Comparison of ENCODE assay signal across 12 cellular contexts in the genomic region with DNA sequence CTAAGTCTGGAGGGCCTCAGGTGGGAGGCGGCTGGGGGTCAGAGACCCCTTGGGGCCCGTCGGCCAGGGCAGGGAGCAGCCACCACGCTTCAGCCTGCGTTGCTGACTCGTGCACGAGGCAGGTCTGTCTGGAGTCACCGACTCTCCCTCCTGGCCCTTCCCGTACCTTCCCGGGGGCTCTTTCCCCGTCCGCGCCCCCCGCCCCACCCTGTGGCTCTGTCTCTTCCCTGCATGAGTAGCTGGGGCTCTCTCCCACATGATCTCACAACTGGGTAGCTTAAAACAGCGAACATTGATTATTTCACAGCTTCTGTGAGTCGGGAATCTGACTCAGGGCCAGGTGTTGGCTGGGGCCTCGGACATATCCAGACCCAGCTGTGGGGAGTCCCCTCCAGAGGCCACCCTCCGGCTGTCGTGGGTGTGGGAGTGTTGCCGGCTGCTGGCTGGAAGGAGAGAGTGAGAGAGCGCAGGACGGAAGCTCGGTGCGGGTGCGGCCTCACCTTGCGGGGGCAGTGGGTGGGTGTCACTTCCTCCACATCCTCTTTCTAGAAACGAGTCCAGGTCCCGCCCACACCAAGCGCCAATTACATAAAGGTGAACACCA. TPM values are rescaled to one million over a fixed set of nuclear protein-coding genes. Genes with fewer than 3 reads are reported as not detected.
DNase-seq lines count a peak whose midpoint lies in the region; ATAC-seq and TF ChIP-seq lines count a peak whose summit lies in the region.
"Had no signal": no experiment of that assay in that cellular context is flagged by ENCODE, and none has a peak within 500 bp of the region (broad histone marks: within the 10 kb centered on the region; RNA-seq: fewer than 3 reads in every experiment).

No MANE protein-coding gene starts in this region.

- no peak overlapping the region for H2BK120ac ChIP-seq in neuronal stem cell (ENCODE audit: low read depth, low read length)

- no peak overlapping the region for H4K91ac ChIP-seq in neuronal stem cell (ENCODE audit: low read depth, low read length, poor library complexity)

- H3K79me1 ChIP-seq in neuronal stem cell (ENCODE audit: low read depth, low read length): peaks cover 46% of the 10 kb centered on the region

- H3K36me3 ChIP-seq in CD4-positive, CD25-positive, alpha-beta regulatory T cell (ENCODE audit: control insufficient read depth, insufficient read depth, low read length): no peaks in the 10 kb centered on the region
- peaks cover 0 to 5% of the 10 kb centered on the region in 2 donors for H3K36me3 ChIP-seq in neuronal stem cell (replicated peaks in 1 of 2; ENCODE audit: control insufficient read depth in 2 of 2, insufficient read depth in 2 of 2, low read length in 2 of 2)
- H3K36me3 ChIP-seq: BE2C had no signal

- H3K27ac Mint-ChIP-seq in CD4-positive, CD25-positive, alpha-beta regulatory T cell: peak overlapping the region; percentile 38 to 92 (median 63)
- H3K27ac Mint-ChIP-seq in mesothelial cell of epicardium: no peak overlapping the region
- H3K27ac Mint-ChIP-seq: GM23338 had no signal

- no peaks in the 10 kb centered on the region for H3K27me3 ChIP-seq in CD4-positive, CD25-positive, alpha-beta regulatory T cell (ENCODE audit: control insufficient read depth, insufficient read depth, low read length)
- peaks cover 0 to 2% (median 0%) of the 10 kb centered on the region in 3 experiments for H3K27me3 ChIP-seq in neuronal stem cell (ENCODE audit: control insufficient read depth in 3 of 3, insufficient read depth in 3 of 3, low read depth in 1 of 3, low read length in 3 of 3)
- H3K27me3 ChIP-seq: BE2C had no signal

- H2AK5ac ChIP-seq in neuronal stem cell (ENCODE audit: low read depth, low read length): peak overlapping the region; percentile 92

- H3K4me2 ChIP-seq in neuronal stem cell (ENCODE audit: insufficient read depth, low read length, poor library complexity, severe bottlenecking): no peak overlapping the region
- H3K4me2 ChIP-seq: GM23338 had no signal

- H3K9me3 ChIP-seq in CD4-positive, CD25-positive, alpha-beta regulatory T cell (ENCODE audit: control insufficient read depth in 2 of 2, low read length in 2 of 2): no peaks in the 10 kb centered on the region
- H3K9me3 ChIP-seq in neuronal stem cell (replicated peaks in 1 of 2; ENCODE audit: control insufficient read depth in 2 of 2, insufficient read depth in 1 of 2, low read depth in 1 of 2, low read length in 2 of 2): no peaks in the 10 kb centered on the region
- H3K9me3 ChIP-seq: BE2C had no signal

- peak; percentile 76 for ATAC-seq in CD4-positive, CD25-positive, alpha-beta regulatory T cell (ENCODE audit: low read depth in 2 of 2)
- ATAC-seq: GM23338 had no signal

- peak overlapping the region; percentile 90 for H2BK5ac ChIP-seq in neuronal stem cell (ENCODE audit: low read length)

- H3K18ac ChIP-seq in neuronal stem cell (ENCODE audit: low read length): peak overlapping the region; percentile 71

- no peak overlapping the region for H3K4ac ChIP-seq in neuronal stem cell (ENCODE audit: low read length)

- peak overlapping the region; percentile 31 for H3K14ac ChIP-seq in neuronal stem cell (ENCODE audit: low read length)

- no peak overlapping the region for H4K8ac ChIP-seq in neuronal stem cell (ENCODE audit: low read depth, low read length)

- H2AFZ ChIP-seq in neuronal stem cell (ENCODE audit: low read length): no peak overlapping the region
- H2AFZ ChIP-seq: GM23338 had no signal

- peak; percentile 22 to 85 (median 60) for DNase-seq in CD4-positive, CD25-positive, alpha-beta regulatory T cell
- DNase-seq in activated CD4-positive, CD25-positive, alpha-beta regulatory T cell treated with anti-CD3 and anti-CD28 coated beads, Interleukin-2, amount 50 U/mL, for 16 hours (ENCODE audit: low read depth, low spot score): peak; percentile 17
- DNase-seq in astrocyte of the hippocampus (ENCODE audit: low read depth, low spot score) (peak; percentile 31), neuronal stem cell (ENCODE audit: low spot score) (no peak), mesothelial cell of epicardium (ENCODE audit: low spot score in 2 of 2, unreplicated experiment in 2 of 2) (no peak), hypothalamus (lab: John Stamatoyannopoulos, UW) (no peak), NCI-H524 (lab: John Stamatoyannopoulos, UW) (no peak), Kasumi-1 (lab: John Stamatoyannopoulos, UW) (no peak)
- DNase-seq: BE2C, NCI-H2029 treated with DMSO at 0.1 percent for 48 hours, small intestine had no signal

- H3K27me3 Mint-ChIP-seq in CD4-positive, CD25-positive, alpha-beta regulatory T cell: peaks cover 21% of the 10 kb centered on the region
- H3K27me3 Mint-ChIP-seq in mesothelial cell of epicardium (ENCODE audit: low read depth): no peaks in the 10 kb centered on the region

- H3K23ac ChIP-seq in neuronal stem cell (ENCODE audit: low read depth, low read length, poor library complexity): no peak overlapping the region

- H3K4me1 Mint-ChIP-seq in CD4-positive, CD25-positive, alpha-beta regulatory T cell: peaks cover 0 to 14% (median 4%) of the 10 kb centered on the region in 4 donors
- peaks cover 17% of the 10 kb centered on the region for H3K4me1 Mint-ChIP-seq in mesothelial cell of epicardium
- H3K4me1 Mint-ChIP-seq: GM23338 had no signal

- WGBS in neuronal stem cell (ENCODE audit: extremely low coverage in 2 of 2, insufficient read length in 2 of 2, insufficient replicate concordance in 1 of 2), 2 donors: no CpG with 5 or more reads among the region's 29 CpGs

- H3K27ac ChIP-seq in CD4-positive, CD25-positive, alpha-beta regulatory T cell (ENCODE audit: insufficient read depth, low read length, poor library complexity, severe bottlenecking): no peak overlapping the region
- H3K27ac ChIP-seq in neuronal stem cell (replicated peaks; ENCODE audit: low read length): no peak overlapping the region

- peak overlapping the region; percentile 12 to 82 (median 62) for H3K4me3 Mint-ChIP-seq in CD4-positive, CD25-positive, alpha-beta regulatory T cell
- no peak overlapping the region for H3K4me3 Mint-ChIP-seq in mesothelial cell of epicardium
- H3K4me3 Mint-ChIP-seq: GM23338 had no signal

- peak overlapping the region; percentile 15 for H2BK15ac ChIP-seq in neuronal stem cell (ENCODE audit: low read length)

- peaks cover 25% of the 10 kb centered on the region for H3K4me1 ChIP-seq in CD4-positive, CD25-positive, alpha-beta regulatory T cell (ENCODE audit: control insufficient read depth, insufficient read depth, low read length, poor library complexity, severe bottlenecking)
- peaks cover 20 to 22% of the 10 kb centered on the region in 2 donors for H3K4me1 ChIP-seq in neuronal stem cell (ENCODE audit: control insufficient read depth in 2 of 2, insufficient read depth in 1 of 2, low read depth in 1 of 2, low read length in 2 of 2)

- no peaks in the 10 kb centered on the region for H3K36me3 Mint-ChIP-seq in CD4-positive, CD25-positive, alpha-beta regulatory T cell
- no peaks in the 10 kb centered on the region for H3K36me3 Mint-ChIP-seq in mesothelial cell of epicardium

- peaks cover 0 to 2% (median 0%) of the 10 kb centered on the region in 7 donors for H3K9me3 Mint-ChIP-seq in CD4-positive, CD25-positive, alpha-beta regulatory T cell
- H3K9me3 Mint-ChIP-seq in mesothelial cell of epicardium: no peaks in the 10 kb centered on the region
- H3K9me3 Mint-ChIP-seq: GM23338 had no signal

- H3K9ac ChIP-seq in neuronal stem cell (ENCODE audit: low read depth, low read length, poor library complexity): no peak overlapping the region

- no peak for TF ChIP-seq CTCF in mesothelial cell of epicardium (IDR thresholded peaks at IDR 0.05; ENCODE audit: unreplicated experiment)

- H3K4me3 ChIP-seq in CD4-positive, CD25-positive, alpha-beta regulatory T cell (ENCODE audit: low read depth, low read length): peak overlapping the region; percentile 13
- H3K4me3 ChIP-seq in neuronal stem cell (ENCODE audit: low read length in 2 of 2): no peak overlapping the region
- H3K4me3 ChIP-seq: GM23338 had no signal

- no peak overlapping the region for H2BK12ac ChIP-seq in neuronal stem cell (ENCODE audit: low read length)

RNA-seq across cellular contexts. Expression of gene BAHCC1, which starts 17.3 kb away (rescaled TPM):
- 0.54 TPM for total RNA-seq in CD4-positive, CD25-positive, alpha-beta regulatory T cell
- not detected for polyA plus RNA-seq in CD4-positive, CD25-positive, alpha-beta regulatory T cell
- 15.9 TPM for polyA plus RNA-seq in neuronal stem cell (2013, experiment 1 of 2)
- polyA plus RNA-seq in neuronal stem cell (2013, experiment 2 of 2): 17.5 TPM
- 34.9 to 36.4 TPM (median 35.1 TPM) in 3 replicates for total RNA-seq in mesothelial cell of epicardium

Comparison
In these comparisons a context has a peak if more than half of its experiments do, and no peak if none do; other contexts are left out.
1. DNase-seq: peak in CD4-positive, CD25-positive, alpha-beta regulatory T cell (3 of 3), activated CD4-positive, CD25-positive, alpha-beta regulatory T cell treated with anti-CD3 and anti-CD28 coated beads, Interleukin-2, amount 50 U/mL, for 16 hours (single experiment) and astrocyte of the hippocampus (single experiment); none in neuronal stem cell (single experiment), mesothelial cell of epicardium (0 of 2), hypothalamus (0 of 51), NCI-H524 (0 of 2) and Kasumi-1 (0 of 2).
2. RNA of gene BAHCC1, which starts 17.3 kb away (total RNA-seq): 34.9 to 36.4 TPM in mesothelial cell of epicardium; 0.54 TPM in CD4-positive, CD25-positive, alpha-beta regulatory T cell (single experiment); every median in the first group is over 10 times any median in the second.